8 cellular contexts compared by ENCODE assay signal in genomic region chr6:125038925-125039324, GRCh38.
"Had no signal": no experiment of that assay in that cellular context is flagged by ENCODE, and none has a peak within 500 bp of the region (broad histone marks: within the 10 kb centered on the region; RNA-seq: fewer than 3 reads in every experiment).

No MANE protein-coding gene starts in this region.

- H3K4me3 ChIP-seq: GM12878 had no signal

- ATAC-seq: GM12878 had no signal

- FAIRE-seq: G401.6, GM12878, GM12891, GM12892, GM18507, GM19239 had no signal

- DNase-seq: GDM1, GF-D8 had no signal
